In the genomic region with DNA sequence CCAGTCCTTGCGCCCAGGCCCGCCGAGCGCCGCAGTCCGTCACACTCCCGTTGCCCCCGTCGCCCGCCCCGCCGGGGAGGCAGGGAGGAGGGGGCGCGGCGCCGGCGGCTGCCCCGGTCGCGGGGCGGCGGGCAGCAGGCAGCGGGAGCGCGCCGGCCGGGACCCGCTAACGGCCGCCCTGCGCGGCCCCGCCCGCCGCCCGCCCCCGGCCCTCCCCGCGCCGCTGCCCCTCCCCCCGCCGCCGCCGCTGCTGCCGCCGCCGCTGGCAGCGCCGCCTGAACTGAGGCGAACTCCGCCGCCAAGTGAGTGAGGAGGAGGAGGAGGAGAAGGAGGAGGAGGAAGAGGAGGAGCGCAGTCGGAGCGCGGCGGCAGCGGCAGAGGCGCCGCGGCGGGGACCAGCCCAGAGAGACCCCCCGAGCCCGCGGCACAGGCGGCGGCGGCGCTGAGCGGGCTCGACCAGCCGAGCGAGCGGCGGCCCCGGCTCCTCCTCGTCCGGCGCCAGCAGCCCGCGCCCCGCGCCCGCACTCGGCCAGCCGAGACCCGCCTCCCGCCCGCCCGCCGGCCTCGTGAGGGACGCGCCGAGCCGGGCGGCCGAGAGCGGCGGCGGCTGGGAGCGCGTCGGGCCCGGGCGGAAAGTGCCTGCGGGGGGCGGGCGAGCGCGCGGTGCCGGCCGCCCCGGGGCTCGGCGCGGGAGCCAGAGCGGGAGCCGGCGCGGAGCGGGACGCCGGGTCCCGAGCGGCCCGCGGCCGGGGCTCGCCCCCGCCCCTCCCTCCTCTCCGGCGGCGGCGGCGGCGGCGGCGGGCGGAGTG, we compare ENCODE assay signal across 8 cellular contexts. TPM values are rescaled to one million over a fixed set of nuclear protein-coding genes. Genes with fewer than 3 reads are reported as not detected.
DNase-seq lines count a peak whose midpoint lies in the region; ATAC-seq and TF ChIP-seq lines count a peak whose summit lies in the region.

TSS of gene QKI (plus strand) at position 352 of the 809 bp plus-strand sequence. CDS start 476 bp downstream, outside the sequence.

- ATAC-seq in HG03457 (IDR thresholded peaks at IDR 0.05; ENCODE audit: unreplicated experiment): peak; percentile 25

- H3K36me3 Mint-ChIP-seq in neural progenitor cell: peaks cover 11% of the 10 kb centered on the region

- H3K27me3 ChIP-seq in BLaER1 (no peaks in the 10 kb centered on the region), neural progenitor cell (no peaks in the 10 kb centered on the region), stomach smooth muscle (ENCODE audit: control insufficient read depth in 1 of 2, insufficient read depth in 2 of 2, low read length in 2 of 2) (no peaks in the 10 kb centered on the region)

- H3K27ac Mint-ChIP-seq in neural progenitor cell: peak within 1 kb of the TSS; percentile 66

- H3K4me2 ChIP-seq in BLaER1: peak within 1 kb of the TSS; percentile 93
- H3K4me2 ChIP-seq in neural progenitor cell: peak within 1 kb of the TSS; percentile 96

- H3K9me3 Mint-ChIP-seq in neural progenitor cell: peaks cover 12% of the 10 kb centered on the region

- peaks cover 5% of the 10 kb centered on the region for H3K27me3 Mint-ChIP-seq in neural progenitor cell (ENCODE audit: insufficient read depth, low read depth)

- H3K36me3 ChIP-seq in BLaER1: 0 out of 2 replicates have a peak, but pooled peaks cover 5% of the 10 kb centered on the region
- H3K36me3 ChIP-seq in neural progenitor cell: no peaks in the 10 kb centered on the region
- H3K36me3 ChIP-seq in stomach smooth muscle (ENCODE audit: control insufficient read depth in 2 of 2, insufficient read depth in 2 of 2, low read length in 2 of 2): no peaks in the 10 kb centered on the region

- no peak for TF ChIP-seq CTCF in fibroblast of villous mesenchyme (IDR thresholded peaks at IDR 0.05; ENCODE audit: insufficient read depth, low read depth, low read length)
- no peak for TF ChIP-seq CTCF in neural progenitor cell (IDR thresholded peaks at IDR 0.05)

- peaks cover 66% of the 10 kb centered on the region for H3K79me2 ChIP-seq in neural progenitor cell (ENCODE audit: low read depth)

- peak within 1 kb of the TSS; percentile 96 for H3K9ac ChIP-seq in BLaER1
- peak within 1 kb of the TSS; percentile 72 for H3K9ac ChIP-seq in neural progenitor cell
- H3K9ac ChIP-seq in stomach smooth muscle (ENCODE audit: low read length in 2 of 2): peak within 1 kb of the TSS; percentile 87 to 93

- H3K4me1 ChIP-seq in BLaER1 (peaks cover 39% of the 10 kb centered on the region), neural progenitor cell (peaks cover 33% of the 10 kb centered on the region), stomach smooth muscle (ENCODE audit: control insufficient read depth, insufficient read depth, low read length) (peaks cover 3% of the 10 kb centered on the region)

- DNase-seq in GM19240 (ENCODE audit: insufficient read length, low spot score) (peak; percentile 30), RPMI8226 (peak; percentile 90), fibroblast of villous mesenchyme (ENCODE audit: low read depth) (peak; percentile 77), neural progenitor cell (ENCODE audit: low spot score) (peak; percentile 91)
- peak; percentile 71 for DNase-seq in activated effector memory CD4-positive, alpha-beta T cell treated with Interleukin-2 at 50 U/mL for 16 hours

- H3K27ac ChIP-seq in BLaER1 (peak within 1 kb of the TSS; percentile 98), neural progenitor cell (peak within 1 kb of the TSS; percentile 88), stomach smooth muscle (ENCODE audit: low read length) (peak within 1 kb of the TSS; percentile 95)

- peaks cover 13% of the 10 kb centered on the region for H3F3A ChIP-seq in neural progenitor cell (ENCODE audit: low read depth)

- H4K20me1 ChIP-seq in BLaER1 (peaks cover 42% of the 10 kb centered on the region), neural progenitor cell (ENCODE audit: low read depth) (peaks cover 38% of the 10 kb centered on the region)

- peaks cover 23% of the 10 kb centered on the region for H3K4me1 Mint-ChIP-seq in neural progenitor cell

- H2AFZ ChIP-seq in neural progenitor cell (replicated peaks): peak within 1 kb of the TSS; percentile 40

- H3K9me3 ChIP-seq in BLaER1 (no peaks in the 10 kb centered on the region), neural progenitor cell (ENCODE audit: low read depth) (no peaks in the 10 kb centered on the region), stomach smooth muscle (ENCODE audit: control insufficient read depth in 2 of 2, low read length in 2 of 2) (no peaks in the 10 kb centered on the region)

- peak within 1 kb of the TSS; percentile 91 for H3K4me3 Mint-ChIP-seq in neural progenitor cell

- H3K4me3 ChIP-seq in BLaER1 (peak within 1 kb of the TSS; percentile 95), fibroblast of villous mesenchyme (ENCODE audit: low read depth, low read length) (peak within 1 kb of the TSS; percentile 98), neural progenitor cell (peak within 1 kb of the TSS; percentile 92), stomach smooth muscle (ENCODE audit: low read length in 2 of 2) (peak within 1 kb of the TSS; percentile 89 to 91)

RNA-seq across cellular contexts. Expression of gene QKI, which starts in this region (rescaled TPM):
- total RNA-seq in fibroblast of villous mesenchyme (153 and 170 TPM in 2 replicates), neural progenitor cell (ENCODE audit: low replicate concordance) (212 and 216 TPM in 2 replicates)

Comparison
In these comparisons a context has a peak if more than half of its experiments do, and no peak if none do; other contexts are left out.
1. Peak in every context shown above with its lines: DNase-seq, ATAC-seq, H3K4me3 ChIP-seq and H3K27ac ChIP-seq.
2. DNase-seq: peak in every context shown above with its lines; median percentile 91 in neural progenitor cell; 90 in RPMI8226; 77 in fibroblast of villous mesenchyme; 71 in activated effector memory CD4-positive, alpha-beta T cell treated with Interleukin-2 at 50 U/mL for 16 hours; 30 in GM19240.